10 cellular contexts compared by ENCODE assay signal in genomic region chr5:40405230-40405629, GRCh38.
A peak's percentile ranks its signal among the peaks of the same experiment; 100 is the strongest.
DNase-seq lines count a peak whose midpoint lies in the region; ATAC-seq, FAIRE-seq and TF ChIP-seq lines count a peak whose summit lies in the region.
"Had no signal": no experiment of that assay in that cellular context is flagged by ENCODE, and none has a peak within 500 bp of the region (broad histone marks: within the 10 kb centered on the region; RNA-seq: fewer than 3 reads in every experiment).

No MANE protein-coding gene starts in this region.

- H3K9me3 Mint-ChIP-seq in activated T-helper 2 cell treated with anti-CD3 and anti-CD28 coated beads, Interferon-gamma antibody, Interleukin-2, Interleukin-4, amounts not matched to agents 10 μg/mL and 5 μg/mL and 100 μg/mL, durations not matched to agents 14 hours and 24 hours and 36 hours, result no peaks in the 10 kb centered on the region

- H3K27me3 ChIP-seq in right atrium auricular region (no peaks in the 10 kb centered on the region), keratinocyte (ENCODE audit: control insufficient read depth, extremely low read depth, insufficient read depth, low read length) (no peaks in the 10 kb centered on the region)

- TF ChIP-seq CTCF in right atrium auricular region (IDR thresholded peaks at IDR 0.05) (no peak), keratinocyte (optimal IDR thresholded peaks at IDR 0.05 in 1 of 3, IDR thresholded peaks at IDR 0.05 in 1 of 3, conservative IDR thresholded peaks at IDR 0.05 in 1 of 3; ENCODE audit: extremely low read depth in 1 of 3, insufficient read depth in 2 of 3, low read length in 3 of 3) (no peak)

- dilution Hi-C loops in keratinocyte (cut with MboI; ENCODE audit: extremely low pct_ligation_motif_present, low sequenced_read_pairs), result no loop called here

- H3K4me1 ChIP-seq in right atrium auricular region (peaks cover 0 to 18% of the 10 kb centered on the region in 2 donors), keratinocyte (ENCODE audit: control insufficient read depth, extremely low read depth, insufficient read depth, low read length) (peaks cover 36% of the 10 kb centered on the region)

- H3K27me3 Mint-ChIP-seq in activated T-helper 2 cell treated with anti-CD3 and anti-CD28 coated beads, Interferon-gamma antibody, Interleukin-2, Interleukin-4, amounts not matched to agents 10 μg/mL and 5 μg/mL and 100 μg/mL, durations not matched to agents 14 hours and 24 hours and 36 hours (ENCODE audit: low read depth), result no peaks in the 10 kb centered on the region
- H3K27me3 Mint-ChIP-seq: stimulated activated memory B cell treated with anti-CD40 and anti-IgM and Interleukin-4, amounts not matched to agents 10 μg/mL and 1 μg/mL and 100 μg/mL, for 72 hours had no signal

- H3K27ac Mint-ChIP-seq in activated T-helper 2 cell treated with anti-CD3 and anti-CD28 coated beads, Interferon-gamma antibody, Interleukin-2, Interleukin-4, amounts not matched to agents 10 μg/mL and 5 μg/mL and 100 μg/mL, durations not matched to agents 14 hours and 24 hours and 36 hours, result peak overlapping the region; percentile 99

- no peak overlapping the region for H3K9ac ChIP-seq in keratinocyte (ENCODE audit: control insufficient read depth, extremely low read depth, insufficient read depth, low read length)

- ATAC-seq in Right ventricle myocardium superior (ENCODE audit: poor library complexity), result peak; percentile 65
- ATAC-seq in GM18909 (IDR thresholded peaks at IDR 0.05; ENCODE audit: poor library complexity, unreplicated experiment), result no peak
- no peak for ATAC-seq in HG03378 (IDR thresholded peaks at IDR 0.05; ENCODE audit: unreplicated experiment)
- no peak for ATAC-seq in SK-N-SH treated with all-trans-retinoic acid at 6 μM for 48 hours

- H3K9me3 ChIP-seq in right atrium auricular region (no peaks in the 10 kb centered on the region), keratinocyte (ENCODE audit: control insufficient read depth, low read depth, low read length) (no peaks in the 10 kb centered on the region)

- H3K4me3 ChIP-seq in right atrium auricular region (no peak overlapping the region), keratinocyte (ENCODE audit: control insufficient read depth in 2 of 3, extremely low read depth in 1 of 3, insufficient read depth in 2 of 3, low read depth in 1 of 3, low read length in 3 of 3) (no peak overlapping the region)

- H3K4me3 Mint-ChIP-seq in activated T-helper 2 cell treated with anti-CD3 and anti-CD28 coated beads, Interferon-gamma antibody, Interleukin-2, Interleukin-4, amounts not matched to agents 10 μg/mL and 5 μg/mL and 100 μg/mL, durations not matched to agents 14 hours and 24 hours and 36 hours (ENCODE audit: low read depth), result peak overlapping the region; percentile 3
- H3K4me3 Mint-ChIP-seq: stimulated activated memory B cell treated with anti-CD40 and anti-IgM and Interleukin-4, amounts not matched to agents 10 μg/mL and 1 μg/mL and 100 μg/mL, for 72 hours had no signal

- no peak for DNase-seq in Right ventricle myocardium superior
- no peak for DNase-seq in right atrium auricular region (ENCODE audit: low spot score)
- DNase-seq in activated T-helper 2 cell treated with anti-CD3 and anti-CD28 coated beads, Interferon-gamma antibody, Interleukin-2, Interleukin-4, amounts not matched to agents 10 μg/mL and 5 μg/mL and 100 μg/mL, durations not matched to agents 14 hours and 24 hours and 36 hours (ENCODE audit: low spot score), result no peak
- no peak for DNase-seq in keratinocyte (ENCODE audit: low read depth, low spot score)
- DNase-seq in ACHN, result no peak
- DNase-seq: NCI-H1105 had no signal

- H3K27ac ChIP-seq in right atrium auricular region (peak overlapping the region in 1 of 2 donors; percentile 9), keratinocyte (ENCODE audit: control insufficient read depth, insufficient read depth, low read length) (no peak overlapping the region)

- H3K79me2 ChIP-seq in keratinocyte (ENCODE audit: control insufficient read depth, insufficient read depth, low read length), result no peaks in the 10 kb centered on the region

- peak overlapping the region; percentile 4 for H3K4me2 ChIP-seq in keratinocyte (ENCODE audit: control insufficient read depth, extremely low read depth, insufficient read depth, low read depth, low read length)

- no peaks in the 10 kb centered on the region for H3K9me1 ChIP-seq in keratinocyte (ENCODE audit: control insufficient read depth, extremely low read depth, insufficient read depth, low read length)

- FAIRE-seq in keratinocyte (lab: Jason Lieb, UNC), result peak; percentile 77

- H2AFZ ChIP-seq in keratinocyte (ENCODE audit: control insufficient read depth, low read length), result no peak overlapping the region

- intact Hi-C loops in Right ventricle myocardium superior (cut with DNase I), result no loop called here
- intact Hi-C loops in activated T-helper 2 cell treated with anti-CD3 and anti-CD28 coated beads, Interferon-gamma antibody, Interleukin-2, Interleukin-4, amounts not matched to agents 10 μg/mL and 5 μg/mL and 100 μg/mL, durations not matched to agents 14 hours and 24 hours and 36 hours (cut with micrococcal nuclease), result loop anchor here (5.0 to 10.0 kb wide), 3 partner anchors 347 to 1190 kb away; partner anchors contain the start of genes FYB1 and RPL37

- in situ Hi-C loops in ACHN (cut with HindIII; ENCODE audit: low pct_ligation_motif_present, low pct_unique_long_range_greater_than_20kb, low sequenced_read_pairs), result no loop called here

- peaks cover 21% of the 10 kb centered on the region for H3K36me3 Mint-ChIP-seq in activated T-helper 2 cell treated with anti-CD3 and anti-CD28 coated beads, Interferon-gamma antibody, Interleukin-2, Interleukin-4, amounts not matched to agents 10 μg/mL and 5 μg/mL and 100 μg/mL, durations not matched to agents 14 hours and 24 hours and 36 hours (ENCODE audit: low read depth)
- H3K36me3 Mint-ChIP-seq: stimulated activated memory B cell treated with anti-CD40 and anti-IgM and Interleukin-4, amounts not matched to agents 10 μg/mL and 1 μg/mL and 100 μg/mL, for 72 hours had no signal

- H3K4me1 Mint-ChIP-seq in activated T-helper 2 cell treated with anti-CD3 and anti-CD28 coated beads, Interferon-gamma antibody, Interleukin-2, Interleukin-4, amounts not matched to agents 10 μg/mL and 5 μg/mL and 100 μg/mL, durations not matched to agents 14 hours and 24 hours and 36 hours (ENCODE audit: low read depth), result peaks cover 77% of the 10 kb centered on the region

- H3K36me3 ChIP-seq in right atrium auricular region (no peaks in the 10 kb centered on the region), keratinocyte (ENCODE audit: control insufficient read depth in 2 of 2, extremely low read depth in 1 of 2, insufficient read depth in 2 of 2, low read length in 2 of 2) (no peaks in the 10 kb centered on the region)

- no peaks in the 10 kb centered on the region for H4K20me1 ChIP-seq in keratinocyte (ENCODE audit: control insufficient read depth, extremely low read depth, insufficient read depth, low read length)

TF ChIP-seq in SK-N-SH treated with all-trans-retinoic acid at 6 μM for 48 hours, 23 proteins besides CTCF, POLR2A, EP300 and RAD21 (continues in another document):
- TF ChIP-seq ZFP30 (CRISPR knock-in tag; IDR thresholded peaks at IDR 0.05), result no peak
- no peak for TF ChIP-seq CSDC2 (CRISPR knock-in tag; IDR thresholded peaks at IDR 0.05)
- TF ChIP-seq TCF4 (CRISPR knock-in tag; IDR thresholded peaks at IDR 0.05; ENCODE audit: borderline replicate concordance), result no peak
- TF ChIP-seq ZNF70 (CRISPR knock-in tag; IDR thresholded peaks at IDR 0.05), result no peak
- no peak for TF ChIP-seq CREB5 (CRISPR knock-in tag; IDR thresholded peaks at IDR 0.05; ENCODE audit: low read depth)
- no peak for TF ChIP-seq SNAI2 (CRISPR knock-in tag; IDR thresholded peaks at IDR 0.05)
- no peak for TF ChIP-seq POU6F1 (CRISPR knock-in tag; IDR thresholded peaks at IDR 0.05; ENCODE audit: borderline replicate concordance, low read depth)
- TF ChIP-seq BACH2 (CRISPR knock-in tag; IDR thresholded peaks at IDR 0.05; ENCODE audit: borderline replicate concordance), result no peak
- no peak for TF ChIP-seq CSRNP3 (CRISPR knock-in tag; IDR thresholded peaks at IDR 0.05)
- no peak for TF ChIP-seq ZFP3 (CRISPR knock-in tag; IDR thresholded peaks at IDR 0.05)
- no peak for TF ChIP-seq ZNF8 (CRISPR knock-in tag; IDR thresholded peaks at IDR 0.05)
